15 cellular contexts compared by ENCODE assay signal in the genomic region with DNA sequence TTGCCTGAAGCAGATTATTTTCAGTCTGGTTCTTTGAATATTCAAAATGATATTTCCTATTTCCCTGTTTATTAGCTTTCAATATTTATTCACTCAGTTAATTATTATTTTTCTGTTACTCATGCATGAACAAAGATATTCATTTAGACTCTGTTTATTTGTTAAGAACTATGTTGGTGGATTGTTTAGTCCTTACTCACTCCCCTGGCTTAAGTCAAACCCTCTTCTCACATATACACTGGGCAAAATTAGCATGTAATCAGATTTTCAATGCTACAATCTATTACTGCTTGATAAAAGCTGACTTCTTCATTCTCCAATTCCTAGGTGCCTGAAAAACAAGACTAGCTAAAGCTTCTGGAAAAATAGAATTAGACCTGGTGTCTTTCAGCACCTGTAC.
DNase-seq lines count a peak whose midpoint lies in the region; ATAC-seq and TF ChIP-seq lines count a peak whose summit lies in the region.
"Had no signal": no experiment of that assay in that cellular context is flagged by ENCODE, and none has a peak within 500 bp of the region (broad histone marks: within the 10 kb centered on the region; RNA-seq: fewer than 3 reads in every experiment).

No MANE protein-coding gene starts in this region.

- no peaks in the 10 kb centered on the region for H3K4me1 ChIP-seq in osteoblast (ENCODE audit: insufficient read depth, low read length)
- no peaks in the 10 kb centered on the region for H3K4me1 ChIP-seq in esophagus muscularis mucosa
- H3K4me1 ChIP-seq in mammary epithelial cell (ENCODE audit: insufficient read depth, low read length) = no peaks in the 10 kb centered on the region
- H3K4me1 ChIP-seq: A549; BLaER1 treated with 17β-estradiol and CSF1 and Interleukin-3, amounts not matched to agents 10 nM and 100 nM had no signal

- no peak for ATAC-seq in HG03565 (IDR thresholded peaks at IDR 0.05; ENCODE audit: unreplicated experiment)
- ATAC-seq: A549, HepG2 had no signal

- CTCF ChIA-PET in mammary epithelial cell (lab: Charles Lee; ENCODE audit: low non-redundant PET) = no interaction called here

- no peaks in the 10 kb centered on the region for H3K79me2 ChIP-seq in osteoblast (ENCODE audit: insufficient read depth, low read length)
- H3K79me2 ChIP-seq in mammary epithelial cell (ENCODE audit: insufficient read depth, low read length) = no peaks in the 10 kb centered on the region

- H2AFZ ChIP-seq in osteoblast (ENCODE audit: low read length) (no peak overlapping the region), mammary epithelial cell (ENCODE audit: low read depth, low read length) (no peak overlapping the region)

- no peaks in the 10 kb centered on the region for H3K36me3 ChIP-seq in osteoblast (ENCODE audit: insufficient read depth, low read length)
- H3K36me3 ChIP-seq in esophagus muscularis mucosa = no peaks in the 10 kb centered on the region
- no peaks in the 10 kb centered on the region for H3K36me3 ChIP-seq in mammary epithelial cell (ENCODE audit: insufficient read depth, low read length)
- H3K36me3 ChIP-seq: BLaER1 treated with 17β-estradiol and CSF1 and Interleukin-3, amounts not matched to agents 10 nM and 100 nM had no signal

- no peak overlapping the region for H3K9ac ChIP-seq in mammary epithelial cell (ENCODE audit: insufficient read depth, low read length)
- H3K9ac ChIP-seq: BLaER1 treated with 17β-estradiol and CSF1 and Interleukin-3, amounts not matched to agents 10 nM and 100 nM had no signal

- dilution Hi-C loops in mammary epithelial cell (cut with HindIII; ENCODE audit: low sequenced_read_pairs) = no loop called here

- H4K20me1 ChIP-seq in osteoblast (ENCODE audit: insufficient read depth, low read length) (no peaks in the 10 kb centered on the region), mammary epithelial cell (ENCODE audit: insufficient read depth, low read length) (no peaks in the 10 kb centered on the region)
- H4K20me1 ChIP-seq: BLaER1 treated with 17β-estradiol and CSF1 and Interleukin-3, amounts not matched to agents 10 nM and 100 nM had no signal

- TF ChIP-seq POLR2A in esophagus muscularis mucosa (IDR thresholded peaks at IDR 0.05; ENCODE audit: low read depth) = no peak

- no peaks in the 10 kb centered on the region for H3K9me3 ChIP-seq in osteoblast (ENCODE audit: low read depth, low read length)
- no peaks in the 10 kb centered on the region for H3K9me3 ChIP-seq in esophagus muscularis mucosa
- H3K9me3 ChIP-seq in mammary epithelial cell (replicated peaks; ENCODE audit: insufficient read depth, low read length) = no peaks in the 10 kb centered on the region
- H3K9me3 ChIP-seq: A549 had no signal

- DNase-seq in amniotic epithelial cell (ENCODE audit: low read depth) (peak; percentile 10), fibroblast of villous mesenchyme (ENCODE audit: low read depth) (peak; percentile 7), osteoblast (ENCODE audit: insufficient read length, low spot score, missing footprints) (peak; percentile 35), esophagus muscularis mucosa (ENCODE audit: extremely low spot score) (no peak), T-helper 9 cell (no peak), mammary epithelial cell (no peak)
- DNase-seq: AML-193; CD4-positive, CD25-positive, alpha-beta regulatory T cell; DMS 273 treated with DMSO at 0.1 percent for 48 hours; GOT3; H9 had no signal

- in situ Hi-C loops in mammary epithelial cell (cut with MboI; ENCODE audit: low sequenced_read_pairs in 2 of 2) = no loop called here

- H3K4me2 ChIP-seq in osteoblast (ENCODE audit: insufficient read depth, low read length) (no peak overlapping the region), mammary epithelial cell (ENCODE audit: insufficient read depth, low read depth, low read length) (no peak overlapping the region)
- H3K4me2 ChIP-seq: A549; BLaER1 treated with 17β-estradiol and CSF1 and Interleukin-3, amounts not matched to agents 10 nM and 100 nM had no signal

- no peak for TF ChIP-seq EP300 in esophagus muscularis mucosa (IDR thresholded peaks at IDR 0.05)

- no TSS peak for BruUV-seq in mammary epithelial cell (replicated peaks; lab: Mats Ljungman, UMichigan)

- H3K27me3 ChIP-seq in osteoblast (ENCODE audit: insufficient read depth, low read length) (no peaks in the 10 kb centered on the region), esophagus muscularis mucosa (no peaks in the 10 kb centered on the region), mammary epithelial cell (ENCODE audit: insufficient read depth, low read length) (no peaks in the 10 kb centered on the region)
- H3K27me3 ChIP-seq: BLaER1 treated with 17β-estradiol and CSF1 and Interleukin-3, amounts not matched to agents 10 nM and 100 nM had no signal

- H3K4me3 ChIP-seq in fibroblast of villous mesenchyme (ENCODE audit: low read depth, low read length) (no peak overlapping the region), osteoblast (ENCODE audit: insufficient read depth, low read length) (no peak overlapping the region), esophagus muscularis mucosa (no peak overlapping the region), mammary epithelial cell (replicated peaks in 1 of 3; ENCODE audit: insufficient read depth in 1 of 3, low read depth in 2 of 3, low read length in 3 of 3) (no peak overlapping the region)
- H3K4me3 ChIP-seq: A549; BLaER1 treated with 17β-estradiol and CSF1 and Interleukin-3, amounts not matched to agents 10 nM and 100 nM had no signal

- TF ChIP-seq CTCF in fibroblast of villous mesenchyme (IDR thresholded peaks at IDR 0.05; ENCODE audit: insufficient read depth, low read depth, low read length) (no peak), osteoblast (IDR thresholded peaks at IDR 0.05; ENCODE audit: extremely low read depth, low read depth, low read length) (no peak), esophagus muscularis mucosa (IDR thresholded peaks at IDR 0.05) (no peak), mammary epithelial cell (conservative IDR thresholded peaks at IDR 0.05 in 1 of 2, IDR thresholded peaks at IDR 0.05 in 1 of 2; ENCODE audit: extremely low read depth in 1 of 2, insufficient read depth in 1 of 2, low read depth in 1 of 2, low read length in 2 of 2) (no peak)

- H3K27ac ChIP-seq in osteoblast (ENCODE audit: low read depth, low read length) = no peak overlapping the region
- H3K27ac ChIP-seq in esophagus muscularis mucosa (replicated peaks in 1 of 4) = no peak overlapping the region
- H3K27ac ChIP-seq in mammary epithelial cell (ENCODE audit: insufficient read depth, low read depth, low read length) = no peak overlapping the region
- H3K27ac ChIP-seq: A549; BLaER1 treated with 17β-estradiol and CSF1 and Interleukin-3, amounts not matched to agents 10 nM and 100 nM had no signal

- intact Hi-C loops in esophagus muscularis mucosa (cut with DNase I) = no loop called here
- intact Hi-C loops in mammary epithelial cell (cut with micrococcal nuclease) = no loop called here

Comparison
In these comparisons a context has a peak if more than half of its experiments do, and no peak if none do; other contexts are left out.
1. DNase-seq: peak in amniotic epithelial cell (single experiment), fibroblast of villous mesenchyme (single experiment) and osteoblast (single experiment); none in esophagus muscularis mucosa (single experiment), T-helper 9 cell (single experiment) and mammary epithelial cell (single experiment).